In genomic region chr1:9181990-9182783, GRCh38 we compare ENCODE assay signal across 1 cellular context.
TF ChIP-seq lines count a peak whose summit lies in the region.

No MANE protein-coding gene starts in this region.

TF ChIP-seq in HepG2, 621 proteins besides CTCF, POLR2A, EP300 and RAD21 (continued from another document):
- TF ChIP-seq RERE (CRISPR knock-in tag; IDR thresholded peaks at IDR 0.05; ENCODE audit: low read depth) (no peak), ZNF333 (CRISPR knock-in tag; IDR thresholded peaks at IDR 0.05; ENCODE audit: borderline replicate concordance) (peak; percentile 43; the same call in 1 of the 2 replicates), IKZF4 (CRISPR knock-in tag; IDR thresholded peaks at IDR 0.05; ENCODE audit: borderline replicate concordance, low read depth, not compliant biosample characterization) (peak; percentile 55), KDM3A (CRISPR knock-in tag; IDR thresholded peaks at IDR 0.05; ENCODE audit: low read depth) (peak; percentile 44; the same call in 1 of the 2 replicates), YEATS2 (CRISPR knock-in tag; IDR thresholded peaks at IDR 0.05; ENCODE audit: borderline replicate concordance) (peak; percentile 22; the same call in 1 of the 2 replicates), DNMT1 (CRISPR knock-in tag; IDR thresholded peaks at IDR 0.05) (peak; percentile 63; the same call in 1 of the 2 replicates), ZBTB14 (CRISPR knock-in tag; IDR thresholded peaks at IDR 0.05) (no peak), ZNF549 (CRISPR knock-in tag; IDR thresholded peaks at IDR 0.05) (no peak), ZNF770 (CRISPR knock-in tag; IDR thresholded peaks at IDR 0.05) (0 out of 2 replicates have a peak, but pooled peaks have one; percentile 12), ZNF451 (CRISPR knock-in tag; IDR thresholded peaks at IDR 0.05) (peak; percentile 84; the same call in 1 of the 2 replicates), ZGPAT (CRISPR knock-in tag; IDR thresholded peaks at IDR 0.05) (peak; percentile 72; the same call in 1 of the 2 replicates), ZFP37 (CRISPR knock-in tag; IDR thresholded peaks at IDR 0.05; ENCODE audit: borderline replicate concordance) (peak; percentile 63; the same call in 1 of the 2 replicates), ATF5 (CRISPR knock-in tag; IDR thresholded peaks at IDR 0.05; ENCODE audit: low read depth) (no peak), GTF2F1 (IDR thresholded peaks at IDR 0.05; ENCODE audit: low read length) (no peak), ONECUT2 (CRISPR knock-in tag; IDR thresholded peaks at IDR 0.05) (no peak; the same call in 1 of the 2 replicates), ZNF430 (CRISPR knock-in tag; IDR thresholded peaks at IDR 0.05) (0 out of 2 replicates have a peak, but pooled peaks have one; percentile 70), ZHX1 (CRISPR knock-in tag; IDR thresholded peaks at IDR 0.05; ENCODE audit: low read depth) (peak; percentile 62; the same call in 1 of the 2 replicates), MED1 (CRISPR knock-in tag; IDR thresholded peaks at IDR 0.05) (peak; percentile 67), SMAD1 (CRISPR knock-in tag; IDR thresholded peaks at IDR 0.05; ENCODE audit: borderline replicate concordance, low read depth) (no peak), HMGXB4 (CRISPR knock-in tag; IDR thresholded peaks at IDR 0.05; ENCODE audit: borderline replicate concordance in 1 of 2, low read depth in 1 of 2) (peak; percentile 88 to 94; a peak in 3 of 4 replicates), HBP1 (CRISPR knock-in tag; IDR thresholded peaks at IDR 0.05; ENCODE audit: low read depth) (0 out of 2 replicates have a peak, but pooled peaks have one; percentile 50), TRAFD1 (CRISPR knock-in tag; IDR thresholded peaks at IDR 0.05; ENCODE audit: borderline replicate concordance) (no peak)
